Comparison of ENCODE assay signal across 8 cellular contexts in genomic region chr7:100674441-100675407, GRCh38. TPM values are rescaled to one million over a fixed set of nuclear protein-coding genes. Genes with fewer than 3 reads are reported as not detected.
DNase-seq lines count a peak whose midpoint lies in the region; ATAC-seq, FAIRE-seq and TF ChIP-seq lines count a peak whose summit lies in the region.

No MANE protein-coding gene starts in this region.

- peaks cover 11% of the 10 kb centered on the region; the same call in 1 of the 2 replicates for H3K23me2 ChIP-seq in H1 (ENCODE audit: low read depth, low read length)

- H3K18ac ChIP-seq in H1 (ENCODE audit: extremely low read depth, low read length) = 0 out of 2 replicates have a peak overlapping the region, but pooled peaks have one; percentile 48

- H3K4me1 ChIP-seq in HEK293 (ENCODE audit: control insufficient read depth, insufficient read depth, low read length) (peaks cover 6% of the 10 kb centered on the region; the same call in 1 of the 2 replicates), H1 (replicated peaks in 1 of 4; ENCODE audit: control insufficient read depth in 3 of 4, insufficient read depth in 4 of 4, low read length in 3 of 4) (peaks cover 0 to 6% (median under 1%) of the 10 kb centered on the region in 4 experiments; a peak in 5 of 7 replicates), mucosa of stomach (ENCODE audit: control insufficient read depth, insufficient read depth, low read length) (peaks cover 8% of the 10 kb centered on the region), uterus (no peaks in the 10 kb centered on the region)

- H2BK120ac ChIP-seq in H1 (replicated peaks; ENCODE audit: low read depth, low read length) = no peak overlapping the region

- CTCF ChIA-PET in HEK293 (lab: Yijun Ruan, JAX) = interaction anchor here (0.6 to 8.4 kb wide), 3 partner anchors 17 to 149 kb away, joined by 3 to 77 read pairs (median 3); no protein-coding TSS in a partner anchor
- CTCF ChIA-PET in activated B cell treated with CpG ODN at 0.5 μM for 24 hours (lab: Charles Lee) = interaction anchor here (1.1 to 2.0 kb wide), 3 partner anchors 31 to 110 kb away, joined by 3 to 8 read pairs (median 3); partner anchors contain the start of gene POP7
- CTCF ChIA-PET in H1 (lab: Charles Lee; ENCODE audit: partially characterized antibody) = interaction anchor here (0.7 to 12.1 kb wide), 7 partner anchors 18 to 122 kb away, joined by 3 to 134 read pairs (median 4); partner anchors contain the start of genes FBXO24, GIGYF1 and LRCH4

- H3K36me3 ChIP-seq in HEK293 (ENCODE audit: control insufficient read depth in 2 of 2, insufficient read depth in 1 of 2, low read length in 2 of 2) (peaks cover 0 to 31% of the 10 kb centered on the region in 2 experiments; a peak in 2 of 3 replicates), H1 (ENCODE audit: control insufficient read depth in 2 of 4, insufficient read depth in 4 of 4, low read length in 3 of 4) (peaks cover 0 to 32% (median 14%) of the 10 kb centered on the region in 4 experiments; a peak in 6 of 8 replicates), mucosa of stomach (ENCODE audit: control insufficient read depth, insufficient read depth, low read length) (peaks cover 21% of the 10 kb centered on the region), uterus (no peaks in the 10 kb centered on the region)

- H4K91ac ChIP-seq in H1 (replicated peaks; ENCODE audit: insufficient read length, low read length) = no peak overlapping the region

- no peak for TF ChIP-seq EP300 in H1 (IDR thresholded peaks at IDR 0.05; ENCODE audit: borderline replicate concordance in 1 of 2, low read depth in 2 of 2, low read length in 2 of 2)

- H3K14ac ChIP-seq in H1 (ENCODE audit: insufficient read length) = no peak overlapping the region

- no peak for TF ChIP-seq RAD21 in H1 (IDR thresholded peaks at IDR 0.05 in 1 of 2, conservative IDR thresholded peaks at IDR 0.05 in 1 of 2; ENCODE audit: low read depth in 2 of 2, low read length in 2 of 2)

- H3K23ac ChIP-seq in H1 (ENCODE audit: insufficient read length) = no peak overlapping the region

- H3K4ac ChIP-seq in H1 (replicated peaks; ENCODE audit: insufficient read length, low read depth, low read length) = no peak overlapping the region

- DNase-seq in AG09309 (ENCODE audit: low read depth) (no peak), activated B cell treated with CpG ODN at 0.5 μM for 24 hours (peak; percentile 56), H1 (ENCODE audit: low read depth in 1 of 2, low spot score in 2 of 2) (peak in 1 of 2 experiments; percentile 69), uterus (peak in 1 of 2 donors; percentile 40), DMS153 treated with DMSO at 0.1 percent for 48 hours (lab: John Stamatoyannopoulos, UW; ENCODE audit: unreplicated experiment) (no peak), NCI-H2196 (lab: John Stamatoyannopoulos, UW; ENCODE audit: unreplicated experiment) (no peak)

- no peak for ATAC-seq in activated B cell treated with CpG ODN at 0.5 μM for 24 hours (ENCODE audit: low read depth)

- peaks cover 0 to 8% (median 6%) of the 10 kb centered on the region in 4 experiments; a peak in 4 of 7 replicates for H3K27me3 ChIP-seq in H1 (replicated peaks in 1 of 4; ENCODE audit: control insufficient read depth in 3 of 4, extremely low read depth in 1 of 4, insufficient read depth in 3 of 4, low read length in 3 of 4)
- H3K27me3 ChIP-seq in mucosa of stomach (ENCODE audit: control insufficient read depth, insufficient read depth, low read length) = no peaks in the 10 kb centered on the region
- H3K27me3 ChIP-seq in uterus = no peaks in the 10 kb centered on the region

- H3K27ac ChIP-seq in HEK293 (ENCODE audit: extremely low read depth, low read depth, low read length) = peak overlapping the region; percentile 62
- no peak overlapping the region for H3K27ac ChIP-seq in H1 (ENCODE audit: low read depth, low read length)
- peak overlapping the region; percentile 85 to 92 for H3K27ac ChIP-seq in uterus

- no peak overlapping the region for H4K8ac ChIP-seq in H1 (ENCODE audit: extremely low read depth, insufficient read depth, low read length)

- H2BK20ac ChIP-seq in H1 (ENCODE audit: low read length) = no peak overlapping the region

- no peaks in the 10 kb centered on the region for H3K79me2 ChIP-seq in H1 (ENCODE audit: control insufficient read depth in 1 of 2, insufficient read depth in 2 of 2, low read length in 2 of 2)

- H3K4me2 ChIP-seq in H1 (ENCODE audit: insufficient read depth in 1 of 2, low read depth in 2 of 2, low read length in 2 of 2) = peak overlapping the region; percentile 58 to 87

- WGBS in H1 (ENCODE audit: extremely low coverage in 1 of 2, insufficient coverage in 1 of 2, insufficient read length in 1 of 2, insufficient replicate concordance in 2 of 2, low coverage in 1 of 2, low lambda C conversion rate in 2 of 2, missing lambda C conversion rate in 1 of 2), 2 experiments = 1% methylated on average over 47 of the region's 82 CpGs; no CpG with 5 or more reads in 1 of the 2 experiments

- peak overlapping the region; percentile 95 for H3K27ac Mint-ChIP-seq in activated B cell treated with CpG ODN at 0.5 μM for 24 hours

- H2BK5ac ChIP-seq in H1 (ENCODE audit: low read depth, low read length) = no peak overlapping the region

- peak overlapping the region; percentile 97 for H3K4me3 Mint-ChIP-seq in activated B cell treated with CpG ODN at 0.5 μM for 24 hours

- no peak overlapping the region for H2AFZ ChIP-seq in H1 (ENCODE audit: low read length)

- H3K9me3 ChIP-seq in HEK293 (ENCODE audit: control insufficient read depth, insufficient read depth, low read depth, low read length) (no peaks in the 10 kb centered on the region), H1 (ENCODE audit: insufficient read depth in 2 of 2, low read depth in 1 of 2, low read length in 1 of 2) (no peaks in the 10 kb centered on the region), mucosa of stomach (ENCODE audit: control insufficient read depth, low read length) (no peaks in the 10 kb centered on the region), uterus (no peaks in the 10 kb centered on the region)

- peaks cover 13 to 18% of the 10 kb centered on the region in 2 experiments for H4K20me1 ChIP-seq in H1 (replicated peaks in 1 of 2; ENCODE audit: control insufficient read depth in 1 of 2, insufficient read depth in 2 of 2, low read length in 2 of 2)

- no peak overlapping the region for H4K5ac ChIP-seq in H1 (ENCODE audit: insufficient read length, low read depth, low read length)

- no peak for FAIRE-seq in H1 (lab: Jason Lieb, UNC)

- TF ChIP-seq POLR2A in H1 (IDR thresholded peaks at IDR 0.05; ENCODE audit: control extremely low read depth in 1 of 2, low read depth in 2 of 2, low read length in 2 of 2) (no peak), uterus (IDR thresholded peaks at IDR 0.05) (peak in 1 of 2 donors; percentile 6)

- H3K9ac ChIP-seq in H1 (replicated peaks in 1 of 4; ENCODE audit: extremely low read depth in 1 of 4, low read depth in 3 of 4, low read length in 3 of 4) (peak overlapping the region in 2 of 4 experiments; percentile 32 to 72; a peak in 3 of 7 replicates), mucosa of stomach (ENCODE audit: low read length) (peak overlapping the region; percentile 94)

- peaks cover 34% of the 10 kb centered on the region for H3K36me3 Mint-ChIP-seq in activated B cell treated with CpG ODN at 0.5 μM for 24 hours (ENCODE audit: low read depth)

- H3K9me3 Mint-ChIP-seq in activated B cell treated with CpG ODN at 0.5 μM for 24 hours = no peaks in the 10 kb centered on the region

- H3K79me1 ChIP-seq in H1 (ENCODE audit: low read depth, low read length) = peaks cover 3% of the 10 kb centered on the region

- H3K4me3 ChIP-seq in AG09309 (ENCODE audit: control insufficient read depth, low read depth, low read length) (peak overlapping the region; percentile 99), HEK293 (ENCODE audit: low read depth, low read length) (peak overlapping the region; percentile 97), H1 (ENCODE audit: extremely low read depth in 1 of 4, insufficient read depth in 2 of 4, low read depth in 3 of 4, low read length in 4 of 4) (peak overlapping the region; percentile 72 to 99 (median 82)), mucosa of stomach (ENCODE audit: low read length) (peak overlapping the region; percentile 61), uterus (peak overlapping the region; percentile 76 to 94)

- H3K4me1 Mint-ChIP-seq in activated B cell treated with CpG ODN at 0.5 μM for 24 hours = peaks cover 11% of the 10 kb centered on the region

- TF ChIP-seq CTCF in AG09309 (IDR thresholded peaks at IDR 0.05; ENCODE audit: control insufficient read depth, insufficient read depth, low read depth, low read length, missing control alignments) (no peak), HEK293 (tag by site-specific recombination; IDR thresholded peaks at IDR 0.05) (no peak), activated B cell treated with CpG ODN at 0.5 μM for 24 hours (IDR thresholded peaks at IDR 0.05) (no peak), H1 (IDR thresholded peaks at IDR 0.05; ENCODE audit: control extremely low read depth in 1 of 3, insufficient read depth in 1 of 3, low read depth in 1 of 3, low read length in 3 of 3) (no peak), uterus (IDR thresholded peaks at IDR 0.05) (no peak)

- no peak overlapping the region for H2AK5ac ChIP-seq in H1 (ENCODE audit: low read depth, low read length)

- H2BK15ac ChIP-seq in H1 (ENCODE audit: low read length) = no peak overlapping the region

- H2BK12ac ChIP-seq in H1 (ENCODE audit: low read depth, low read length) = no peak overlapping the region

- intact Hi-C loops in activated B cell treated with CpG ODN at 0.5 μM for 24 hours (cut with micrococcal nuclease) = loop anchor here (10.0 kb wide), 1 partner anchor 590 kb away; the partner anchor contains the start of genes COPS6 and ZNF3
- intact Hi-C loops in uterus (cut with DNase I; ENCODE audit: low total_unique reads) = loop anchor here (10.0 kb wide), 1 partner anchor 90 kb away; the partner anchor contains the start of genes FBXO24 and LRCH4

- POLR2A ChIA-PET in HEK293 (lab: Yijun Ruan, JAX) = interaction anchor here (0.9 to 3.8 kb wide), 3 partner anchors 45 to 200 kb away, joined by 3 to 26 read pairs (median 3); partner anchors contain the start of genes FBXO24, LRCH4 and SRRT
- POLR2A ChIA-PET in activated B cell treated with CpG ODN at 0.5 μM for 24 hours (lab: Charles Lee) = interaction anchor here (0.6 to 6.3 kb wide), 15 partner anchors 8 to 496 kb away, joined by 3 to 60 read pairs (median 4); partner anchors contain the start of genes FBXO24, GIGYF1, LRCH4 and MOSPD3
- POLR2A ChIA-PET in H1 (lab: Charles Lee; ENCODE audit: partially characterized antibody) = interaction anchor here (0.6 to 10.3 kb wide), 13 partner anchors 15 to 544 kb away, joined by 3 to 257 read pairs (median 4); partner anchors contain the start of genes GIGYF1, MOSPD3, PCOLCE and POP7

- H3K56ac ChIP-seq in H1 (replicated peaks; ENCODE audit: insufficient read length, low read depth, low read length) = peak overlapping the region; percentile 64

- no peaks in the 10 kb centered on the region for H3K27me3 Mint-ChIP-seq in activated B cell treated with CpG ODN at 0.5 μM for 24 hours

RNA-seq across cellular contexts. Expression of gene GNB2, which starts 1.2 kb away (rescaled TPM):
- total RNA-seq in activated B cell treated with CpG ODN at 0.5 μM for 24 hours (129 and 132 TPM in 2 replicates), uterus (100 to 1,000 TPM in 2 of 4 donors, 10 to 100 TPM in 2; 72.0 to 245 (median 94.3) TPM)
- 157 and 160 TPM in 2 replicates for total RNA-seq in H1 (2021; fragmentation: NEBNext Ultra II Directional; extraction: Animal tissue kit (Norgen Biotek cat#: 25700))
- 260 and 351 TPM in 2 replicates for polyA plus RNA-seq in H1 (2011; rRNA removed)
- 192 TPM for polyA plus RNA-seq in H1 (2011; cell fraction: cytosol; rRNA removed)
- 230 TPM for polyA plus RNA-seq in H1 (2011; cell fraction: nucleus; rRNA removed)
- 133 to 215 TPM (median 185 TPM) in 4 replicates for polyA plus RNA-seq in H1 (2012, experiment 1 of 2)
- 219 TPM for polyA plus RNA-seq in H1 (2012, experiment 2 of 2)
- polyA plus RNA-seq in H1 (2013, experiment 1 of 2) = 68.1 TPM
- polyA plus RNA-seq in H1 (2013, experiment 2 of 2) = 69.3 TPM
- polyA minus RNA-seq in H1 (2011; rRNA and poly(A)+ RNA removed) = 87.9 and 102 TPM in 2 replicates
- 71.6 TPM for polyA minus RNA-seq in H1 (2011; cell fraction: cytosol; rRNA and poly(A)+ RNA removed)
- 51.5 TPM for polyA minus RNA-seq in H1 (2011; cell fraction: nucleus; rRNA and poly(A)+ RNA removed)

RNA-seq across cellular contexts. Expression of gene ACTL6B, which starts 18.5 kb away (rescaled TPM):
- not detected in 2 replicates for total RNA-seq in activated B cell treated with CpG ODN at 0.5 μM for 24 hours
- 1.7 and 2.1 TPM in 2 replicates for total RNA-seq in H1 (2021; fragmentation: NEBNext Ultra II Directional; extraction: Animal tissue kit (Norgen Biotek cat#: 25700))
- polyA plus RNA-seq in H1 (2011; rRNA removed) = 4.5 and 4.6 TPM in 2 replicates
- 2.7 TPM for polyA plus RNA-seq in H1 (2011; cell fraction: cytosol; rRNA removed)
- 3.4 TPM for polyA plus RNA-seq in H1 (2011; cell fraction: nucleus; rRNA removed)
- polyA plus RNA-seq in H1 (2012, experiment 1 of 2) = 1.6 to 4.0 TPM (median 3.0 TPM) in 4 replicates
- polyA plus RNA-seq in H1 (2012, experiment 2 of 2) = 2.3 TPM
- polyA plus RNA-seq in H1 (2013, experiment 1 of 2) = 1.1 TPM
- polyA plus RNA-seq in H1 (2013, experiment 2 of 2) = 1.0 TPM
- polyA minus RNA-seq in H1 (2011; rRNA and poly(A)+ RNA removed) = 0.51 and 0.60 TPM in 2 replicates
- 2.4 TPM for polyA minus RNA-seq in H1 (2011; cell fraction: cytosol; rRNA and poly(A)+ RNA removed)
- polyA minus RNA-seq in H1 (2011; cell fraction: nucleus; rRNA and poly(A)+ RNA removed) = 0.70 TPM
- total RNA-seq in uterus = not detected

RNA-seq across cellular contexts. Expression of gene GIGYF1, which starts 19.3 kb away (rescaled TPM):
- total RNA-seq in activated B cell treated with CpG ODN at 0.5 μM for 24 hours = 66.5 and 76.6 TPM in 2 replicates
- 95.0 and 99.3 TPM in 2 replicates for total RNA-seq in H1 (2021; fragmentation: NEBNext Ultra II Directional; extraction: Animal tissue kit (Norgen Biotek cat#: 25700))
- polyA plus RNA-seq in H1 (2011; rRNA removed) = 24.1 and 44.8 TPM in 2 replicates
- polyA plus RNA-seq in H1 (2011; cell fraction: cytosol; rRNA removed) = 33.2 TPM
- 252 TPM for polyA plus RNA-seq in H1 (2011; cell fraction: nucleus; rRNA removed)
- polyA plus RNA-seq in H1 (2012, experiment 1 of 2) = 48.2 to 80.3 TPM (median 68.8 TPM) in 4 replicates
- 52.0 TPM for polyA plus RNA-seq in H1 (2012, experiment 2 of 2)
- 47.1 TPM for polyA plus RNA-seq in H1 (2013, experiment 1 of 2)
- polyA plus RNA-seq in H1 (2013, experiment 2 of 2) = 42.6 TPM
- polyA minus RNA-seq in H1 (2011; rRNA and poly(A)+ RNA removed) = 12.4 and 17.1 TPM in 2 replicates
- polyA minus RNA-seq in H1 (2011; cell fraction: cytosol; rRNA and poly(A)+ RNA removed) = 34.8 TPM
- 88.2 TPM for polyA minus RNA-seq in H1 (2011; cell fraction: nucleus; rRNA and poly(A)+ RNA removed)
- 10 to 100 TPM in 3 of 4 donors, 1 to 10 TPM in 1; 9.7 to 90.9 (median 31.9) TPM for total RNA-seq in uterus

RNA-seq across cellular contexts. Expression of gene POP7, which starts 31.2 kb away (rescaled TPM):
- 21.5 and 21.7 TPM in 2 replicates for total RNA-seq in activated B cell treated with CpG ODN at 0.5 μM for 24 hours
- 92.5 and 96.7 TPM in 2 replicates for total RNA-seq in H1 (2021; fragmentation: NEBNext Ultra II Directional; extraction: Animal tissue kit (Norgen Biotek cat#: 25700))
- polyA plus RNA-seq in H1 (2011; rRNA removed) = 135 and 205 TPM in 2 replicates
- polyA plus RNA-seq in H1 (2011; cell fraction: cytosol; rRNA removed) = 130 TPM
- polyA plus RNA-seq in H1 (2011; cell fraction: nucleus; rRNA removed) = 92.8 TPM
- 80.0 to 112 TPM (median 103 TPM) in 4 replicates for polyA plus RNA-seq in H1 (2012, experiment 1 of 2)
- 129 TPM for polyA plus RNA-seq in H1 (2012, experiment 2 of 2)
- polyA plus RNA-seq in H1 (2013, experiment 1 of 2) = 94.1 TPM
- polyA plus RNA-seq in H1 (2013, experiment 2 of 2) = 93.8 TPM
- polyA minus RNA-seq in H1 (2011; rRNA and poly(A)+ RNA removed) = 21.6 and 21.8 TPM in 2 replicates
- 35.0 TPM for polyA minus RNA-seq in H1 (2011; cell fraction: cytosol; rRNA and poly(A)+ RNA removed)
- polyA minus RNA-seq in H1 (2011; cell fraction: nucleus; rRNA and poly(A)+ RNA removed) = 34.4 TPM
- 10 to 100 TPM; 16.4 to 53.8 (median 23.8) TPM for total RNA-seq in uterus

RNA-seq across cellular contexts. Expression of gene TFR2, which starts 33.4 kb away (rescaled TPM):
- total RNA-seq in activated B cell treated with CpG ODN at 0.5 μM for 24 hours (7.5 and 8.5 TPM in 2 replicates), uterus (1 to 10 TPM in 1 of 4 donors, under 1 TPM in 1, not detected in 2; 0.43 to 2.0 TPM)
- total RNA-seq in H1 (2021; fragmentation: NEBNext Ultra II Directional; extraction: Animal tissue kit (Norgen Biotek cat#: 25700)) = 4.9 and 5.7 TPM in 2 replicates
- 4.6 and 6.0 TPM in 2 replicates for polyA plus RNA-seq in H1 (2011; rRNA removed)
- 4.0 TPM for polyA plus RNA-seq in H1 (2011; cell fraction: cytosol; rRNA removed)
- polyA plus RNA-seq in H1 (2011; cell fraction: nucleus; rRNA removed) = 17.7 TPM
- 5.4 to 7.4 TPM (median 6.2 TPM) in 4 replicates for polyA plus RNA-seq in H1 (2012, experiment 1 of 2)
- polyA plus RNA-seq in H1 (2012, experiment 2 of 2) = 3.3 TPM
- polyA plus RNA-seq in H1 (2013, experiment 1 of 2) = 4.0 TPM
- polyA plus RNA-seq in H1 (2013, experiment 2 of 2) = 3.5 TPM
- 1.5 and 3.4 TPM in 2 replicates for polyA minus RNA-seq in H1 (2011; rRNA and poly(A)+ RNA removed)
- 4.3 TPM for polyA minus RNA-seq in H1 (2011; cell fraction: cytosol; rRNA and poly(A)+ RNA removed)
- polyA minus RNA-seq in H1 (2011; cell fraction: nucleus; rRNA and poly(A)+ RNA removed) = 7.1 TPM
